9 cellular contexts compared by ENCODE assay signal in genomic region chr19:44808463-44809371, GRCh38. TPM values are rescaled to one million over a fixed set of nuclear protein-coding genes. Genes with fewer than 3 reads are reported as not detected.
A peak's percentile ranks its signal among the peaks of the same experiment; 100 is the strongest.
DNase-seq lines count a peak whose midpoint lies in the region; ATAC-seq, FAIRE-seq and TF ChIP-seq lines count a peak whose summit lies in the region.
"Had no signal": no experiment of that assay in that cellular context is flagged by ENCODE, and none has a peak within 500 bp of the region (broad histone marks: within the 10 kb centered on the region; RNA-seq: fewer than 3 reads in every experiment).

TSS of gene BCAM (plus strand) at chr19:44809103. CDS start at chr19:44809125, 22 bp downstream.

- peak within 1 kb of the TSS; percentile 49 for H3K27ac ChIP-seq in WERI-Rb-1

- H3K4me3 ChIP-seq in WERI-Rb-1 (ENCODE audit: low read depth, low read length) (peak within 1 kb of the TSS; percentile 70), fibroblast of villous mesenchyme (ENCODE audit: low read depth, low read length) (peak within 1 kb of the TSS; percentile 69)

- peaks cover 3% of the 10 kb centered on the region for H3K36me3 ChIP-seq in WERI-Rb-1

- peak within 1 kb of the TSS in 2 of 6 donors; percentile 31 to 93 for H3K27ac Mint-ChIP-seq in naive B cell

- FAIRE-seq in GM12892 (lab: Jason Lieb, UNC): no peak
- FAIRE-seq: colon had no signal

- peak within 1 kb of the TSS in 7 of 8 donors; percentile 9 to 87 (median 66) for H3K4me3 Mint-ChIP-seq in naive B cell

- peak; percentile 51 to 53 for ATAC-seq in naive B cell (ENCODE audit: low read depth in 2 of 2)
- no peak for ATAC-seq in HG02759 (IDR thresholded peaks at IDR 0.05; ENCODE audit: unreplicated experiment)

- H3K27me3 Mint-ChIP-seq in naive B cell: peaks cover 11 to 53% (median 33%) of the 10 kb centered on the region in 3 donors

- H3K4me1 Mint-ChIP-seq in naive B cell: peaks cover 7 to 11% (median 10%) of the 10 kb centered on the region in 3 donors

- no peaks in the 10 kb centered on the region for H3K9me3 ChIP-seq in WERI-Rb-1 (ENCODE audit: severe bottlenecking)

- peaks cover 0 to 3% (median 0%) of the 10 kb centered on the region in 7 donors for H3K9me3 Mint-ChIP-seq in naive B cell

- DNase-seq in 8988T: peak; percentile 86
- DNase-seq in HCEC 1CT: peak; percentile 21
- DNase-seq in WERI-Rb-1: peak; percentile 39
- DNase-seq in fibroblast of villous mesenchyme (ENCODE audit: low read depth): peak; percentile 72
- DNase-seq in naive B cell: no peak
- DNase-seq in NCI-H187 (lab: John Stamatoyannopoulos, UW): no peak
- no peak for DNase-seq in GM12892 (ENCODE audit: insufficient read length)

- no peaks in the 10 kb centered on the region for H3K27me3 ChIP-seq in WERI-Rb-1 (ENCODE audit: insufficient read depth, low read depth, severe bottlenecking)

- no peak for TF ChIP-seq POLR2A in GM12892 (IDR thresholded peaks at IDR 0.05; ENCODE audit: low read depth, low read length)

- no peak for TF ChIP-seq CTCF in WERI-Rb-1 (IDR thresholded peaks at IDR 0.05; ENCODE audit: low read depth, low read length)
- TF ChIP-seq CTCF in fibroblast of villous mesenchyme (IDR thresholded peaks at IDR 0.05; ENCODE audit: insufficient read depth, low read depth, low read length): no peak

- H3K36me3 Mint-ChIP-seq in naive B cell: no peaks in the 10 kb centered on the region

RNA-seq across cellular contexts. Expression of gene BCAM, which starts in this region (rescaled TPM):
- 10.3 and 15.1 TPM in 2 replicates for total RNA-seq in fibroblast of villous mesenchyme
- polyA plus RNA-seq in naive B cell (ENCODE audit: low read depth in 6 of 6): not detected
- polyA plus RNA-seq in GM12892 (2012; ENCODE audit: missing spikeins): not detected

Comparison
In these comparisons a context has a peak if more than half of its experiments do, and no peak if none do; other contexts are left out.
1. Peak in ATAC-seq in naive B cell; RNA of the gene not detected or under 1 TPM.
2. DNase-seq: peak in 8988T (single experiment), HCEC 1CT (single experiment), WERI-Rb-1 (single experiment) and fibroblast of villous mesenchyme (single experiment); none in naive B cell (single experiment), NCI-H187 (0 of 2) and GM12892 (single experiment).